ENCODE assay signal across 8 cellular contexts in genomic region chr19:14363203-14364097, GRCh38. TPM values are rescaled to one million over a fixed set of nuclear protein-coding genes. Genes with fewer than 3 reads are reported as not detected.
DNase-seq lines count a peak whose midpoint lies in the region; ATAC-seq and TF ChIP-seq lines count a peak whose summit lies in the region.

No MANE protein-coding gene starts in this region.

- POLR2A ChIA-PET in activated CD4-positive, alpha-beta T cell treated with anti-CD3 and anti-CD28 coated beads, Interleukin-2, amount 10 ng/mL, durations not matched to agents 7 days and 5 days (lab: Charles Lee), result interaction anchor here (0.7 to 1.0 kb wide), 2 partner anchors 17 to 227 kb away, joined by 3 read pairs; partner anchors contain the start of gene ADGRE5

- H3K27me3 ChIP-seq in esophagus (ENCODE audit: control insufficient read depth in 1 of 2, insufficient read depth in 2 of 2, low read length in 2 of 2) (no peaks in the 10 kb centered on the region), tibial nerve (no peaks in the 10 kb centered on the region)

- WGBS in esophagus, 2 donors, result 6 to 21% methylated on average over 34 of the region's 34 CpGs
- 6 to 7% methylated on average over 26 to 34 of the region's 34 CpGs for WGBS in tibial nerve, 2 donors

- in situ Hi-C loops in KBM-7 (cut with MboI; ENCODE audit: low pct_unique_long_range_greater_than_20kb, low sequenced_read_pairs), result no loop called here

- TF ChIP-seq POLR2A in tibial nerve (IDR thresholded peaks at IDR 0.05), result no peak

- H3K4me3 Mint-ChIP-seq in activated CD4-positive, alpha-beta T cell treated with anti-CD3 and anti-CD28 coated beads, Interleukin-2, amount 10 ng/mL, durations not matched to agents 7 days and 5 days, result peak overlapping the region; percentile 83

- H3K36me3 Mint-ChIP-seq in activated CD4-positive, alpha-beta T cell treated with anti-CD3 and anti-CD28 coated beads, Interleukin-2, amount 10 ng/mL, durations not matched to agents 7 days and 5 days (ENCODE audit: low read depth), result peaks cover 10% of the 10 kb centered on the region

- peak overlapping the region; percentile 90 for H3K27ac Mint-ChIP-seq in activated CD4-positive, alpha-beta T cell treated with anti-CD3 and anti-CD28 coated beads, Interleukin-2, amount 10 ng/mL, durations not matched to agents 7 days and 5 days

- DNase-seq in DMS 273 treated with DMSO at 0.1 percent for 48 hours (lab: John Stamatoyannopoulos, UW) (peak; percentile 77), KBM-7 (peak; percentile 80), myocyte (ENCODE audit: low read depth) (peak; percentile 51), tibial nerve (ENCODE audit: low spot score in 2 of 2) (no peak)
- peak; percentile 54 for DNase-seq in activated CD4-positive, alpha-beta T cell treated with anti-CD3 and anti-CD28 coated beads, Interleukin-2, amount 10 ng/mL, durations not matched to agents 7 days and 5 days

- H3K9me3 Mint-ChIP-seq in activated CD4-positive, alpha-beta T cell treated with anti-CD3 and anti-CD28 coated beads, Interleukin-2, amount 10 ng/mL, durations not matched to agents 7 days and 5 days, result no peaks in the 10 kb centered on the region

- CTCF ChIA-PET in activated CD4-positive, alpha-beta T cell treated with anti-CD3 and anti-CD28 coated beads, Interleukin-2, amount 10 ng/mL, durations not matched to agents 7 days and 5 days (lab: Charles Lee), result interaction anchor here (0.7 to 8.1 kb wide), 7 partner anchors 10 to 227 kb away, joined by 3 to 74 read pairs (median 10); partner anchors contain the start of genes ADGRE5 and ASF1B

- TF ChIP-seq CTCF in tibial nerve (IDR thresholded peaks at IDR 0.05), result no peak

- no peaks in the 10 kb centered on the region for H3K27me3 Mint-ChIP-seq in activated CD4-positive, alpha-beta T cell treated with anti-CD3 and anti-CD28 coated beads, Interleukin-2, amount 10 ng/mL, durations not matched to agents 7 days and 5 days

- H3K9me3 ChIP-seq in esophagus (ENCODE audit: control insufficient read depth in 2 of 2, insufficient read depth in 1 of 2, low read depth in 1 of 2, low read length in 1 of 2) (no peaks in the 10 kb centered on the region), tibial nerve (no peaks in the 10 kb centered on the region)

- H3K4me1 Mint-ChIP-seq in activated CD4-positive, alpha-beta T cell treated with anti-CD3 and anti-CD28 coated beads, Interleukin-2, amount 10 ng/mL, durations not matched to agents 7 days and 5 days, result peaks cover 59% of the 10 kb centered on the region

- peak overlapping the region in 1 of 2 donors; percentile 24 for H3K4me3 ChIP-seq in esophagus (ENCODE audit: low read depth in 1 of 2, low read length in 2 of 2)
- peak overlapping the region; percentile 5 to 38 (median 35) for H3K4me3 ChIP-seq in tibial nerve

- H3K27ac ChIP-seq in esophagus (ENCODE audit: low read depth in 2 of 2, low read length in 1 of 2), result peak overlapping the region; percentile 2 to 62
- H3K27ac ChIP-seq in tibial nerve, result peak overlapping the region in 3 of 4 donors; percentile 61 to 81 (median 75)

- ATAC-seq in HG02981 (IDR thresholded peaks at IDR 0.05; ENCODE audit: unreplicated experiment), result no peak
- ATAC-seq in GM18517 (IDR thresholded peaks at IDR 0.05; ENCODE audit: unreplicated experiment), result no peak

- H3K4me1 ChIP-seq in esophagus (ENCODE audit: control insufficient read depth in 2 of 2, insufficient read depth in 2 of 2, low read length in 1 of 2), result no peaks in the 10 kb centered on the region
- H3K4me1 ChIP-seq in tibial nerve, result peaks cover 0 to 14% (median 9%) of the 10 kb centered on the region in 4 donors

- H3K36me3 ChIP-seq in esophagus (ENCODE audit: control insufficient read depth in 2 of 2, insufficient read depth in 2 of 2, low read length in 1 of 2) (no peaks in the 10 kb centered on the region), tibial nerve (no peaks in the 10 kb centered on the region)

- TF ChIP-seq EP300 in tibial nerve (IDR thresholded peaks at IDR 0.05), result no peak

RNA-seq across cellular contexts. Expression of gene ADGRE5, which starts 17.8 kb away (rescaled TPM):
- 100 to 1,000 TPM; 304 to 310 TPM for total RNA-seq in activated CD4-positive, alpha-beta T cell treated with anti-CD3 and anti-CD28 coated beads, Interleukin-2, amount 10 ng/mL, durations not matched to agents 7 days and 5 days
- 1 to 10 TPM; 4.5 to 6.1 TPM for polyA plus RNA-seq in esophagus
- total RNA-seq in myocyte, result 32.5 and 85.6 TPM in 2 replicates
- polyA plus RNA-seq in myocyte (2012), result 73.3 TPM
- 10 to 100 TPM; 22.0 to 40.9 (median 27.7) TPM for total RNA-seq in tibial nerve

RNA-seq across cellular contexts. Expression of gene DDX39A, which starts 55.7 kb away (rescaled TPM):
- total RNA-seq in activated CD4-positive, alpha-beta T cell treated with anti-CD3 and anti-CD28 coated beads, Interleukin-2, amount 10 ng/mL, durations not matched to agents 7 days and 5 days, result 100 to 1,000 TPM; 232 to 269 TPM
- 100 to 1,000 TPM in 1 of 2 donors, 10 to 100 TPM in 1; 92.6 to 111 TPM for polyA plus RNA-seq in esophagus
- total RNA-seq in myocyte, result 63.4 and 73.0 TPM in 2 replicates
- 56.0 TPM for polyA plus RNA-seq in myocyte (2012)
- total RNA-seq in tibial nerve, result 100 to 1,000 TPM in 2 of 4 donors, 10 to 100 TPM in 2; 60.7 to 136 (median 92.6) TPM

Comparison
In these comparisons a context has a peak if more than half of its experiments do, and no peak if none do; other contexts are left out.
1. DNase-seq: peak in DMS 273 treated with DMSO at 0.1 percent for 48 hours (single experiment), KBM-7 (single experiment), activated CD4-positive, alpha-beta T cell treated with anti-CD3 and anti-CD28 coated beads, Interleukin-2, amount 10 ng/mL, durations not matched to agents 7 days and 5 days (single experiment) and myocyte (single experiment); none in tibial nerve (0 of 2).